ENCODE assay signal across 8 cellular contexts in genomic region chr15:55498109-55498938, GRCh38. TPM values are rescaled to one million over a fixed set of nuclear protein-coding genes. Genes with fewer than 3 reads are reported as not detected.
DNase-seq lines count a peak whose midpoint lies in the region; ATAC-seq and TF ChIP-seq lines count a peak whose summit lies in the region.
"Not testable (repeated sequence)": the region's sequence is repeated elsewhere in the genome, so short reads cannot be mapped to it uniquely, and the experiment has no call there.

No MANE protein-coding gene starts in this region.

- not testable (repeated sequence) for H3K27me3 ChIP-seq in dorsolateral prefrontal cortex, right lobe of liver

- H3K9me3 ChIP-seq in right lobe of liver: not testable (repeated sequence)

- not testable (repeated sequence) for H3K4me1 ChIP-seq in right lobe of liver

- ATAC-seq in GM19351 (IDR thresholded peaks at IDR 0.05; ENCODE audit: unreplicated experiment): peak; percentile 99
- peak; percentile 98 for ATAC-seq in HG03457 (IDR thresholded peaks at IDR 0.05; ENCODE audit: unreplicated experiment)
- ATAC-seq in right lobe of liver: peak; percentile 100

- not testable (repeated sequence) for H3K36me3 ChIP-seq in right lobe of liver

- H3K27ac ChIP-seq in dorsolateral prefrontal cortex: peak overlapping the region in 3 of 59 donors; percentile 6 to 68 (median 16)
- H3K27ac ChIP-seq in right lobe of liver: not testable (repeated sequence)

- TF ChIP-seq CTCF in dorsolateral prefrontal cortex (IDR thresholded peaks at IDR 0.05 in 54 of 56, conservative IDR thresholded peaks at IDR 0.05 in 2 of 56; ENCODE audit: low read depth in 1 of 56, partially characterized antibody in 56 of 56): peak in 6 of 56 donors; percentile 6 to 18 (median 10)
- TF ChIP-seq CTCF in right lobe of liver (IDR thresholded peaks at IDR 0.05): not testable (repeated sequence)

- intact Hi-C loops in dorsolateral prefrontal cortex (cut with DNase I); right lobe of liver (cut with DNase I): not testable (repeated sequence)

- not testable (repeated sequence) for TF ChIP-seq POLR2A in right lobe of liver (IDR thresholded peaks at IDR 0.05)

- WGBS in right lobe of liver (ENCODE audit: insufficient coverage, low coverage, low lambda C conversion rate, missing lambda C conversion rate): 7% methylated on average over 43 of the region's 55 CpGs

- H3K4me3 ChIP-seq in dorsolateral prefrontal cortex: peak overlapping the region; percentile 36 to 93 (median 78)
- peak overlapping the region; percentile 38 to 79 (median 73) for H3K4me3 ChIP-seq in right lobe of liver

- DNase-seq in C1 segment of cervical spinal cord (lab: John Stamatoyannopoulos, UW) (peak in 13 of 14 donors; percentile 16 to 77 (median 61)), NCI-H69 (lab: John Stamatoyannopoulos, UW) (peak; percentile 95), dorsolateral prefrontal cortex (peak; percentile 61 to 89 (median 82)), right lobe of liver (peak; percentile 87 to 92 (median 88))
- DNase-seq in activated CD4-positive, alpha-beta T cell treated with anti-CD3 and anti-CD28 coated beads, Interleukin-2, amount 50 U/mL, for 4 hours: peak; percentile 61 to 64
- peak; percentile 64 for DNase-seq in stimulated activated CD4-positive, alpha-beta T cell treated with anti-CD3 and anti-CD28 coated beads, Interleukin-2, amount 100 ng/mL, for 4 hours (ENCODE audit: low read depth)

RNA-seq across cellular contexts. Expression of gene DNAAF4, which starts 9.7 kb away (rescaled TPM):
- total RNA-seq in dorsolateral prefrontal cortex (1 to 10 TPM in 118 of 120 experiments, under 1 TPM in 2; 0.94 to 9.9 (median 4.1) TPM), right lobe of liver (under 1 TPM in 1 of 6 experiments, not detected in 5; 0.19 TPM)
